In genomic region chr3:127754411-127755304, GRCh38 we compare ENCODE assay signal across 8 cellular contexts.
DNase-seq lines count a peak whose midpoint lies in the region; ATAC-seq and TF ChIP-seq lines count a peak whose summit lies in the region.

No MANE protein-coding gene starts in this region.

- peaks cover 27% of the 10 kb centered on the region for H3K27me3 Mint-ChIP-seq in CD4-positive, CD25-positive, alpha-beta regulatory T cell

- peaks cover 0 to 1% (median 0%) of the 10 kb centered on the region in 7 donors for H3K9me3 Mint-ChIP-seq in CD4-positive, CD25-positive, alpha-beta regulatory T cell

- no peak overlapping the region for H4K8ac ChIP-seq in neuronal stem cell (ENCODE audit: low read depth, low read length)

- TF ChIP-seq POLR2A in GM18505 (IDR thresholded peaks at IDR 0.05; ENCODE audit: borderline replicate concordance, extremely low read depth, insufficient read depth, insufficient read length): no peak

- no peak overlapping the region for H3K23ac ChIP-seq in neuronal stem cell (ENCODE audit: low read depth, low read length, poor library complexity)

- H3K27ac Mint-ChIP-seq in CD4-positive, CD25-positive, alpha-beta regulatory T cell: no peak overlapping the region

- no peaks in the 10 kb centered on the region for H3K9me3 ChIP-seq in CD4-positive, CD25-positive, alpha-beta regulatory T cell (ENCODE audit: control insufficient read depth in 2 of 2, low read length in 2 of 2)
- H3K9me3 ChIP-seq in neuronal stem cell (replicated peaks in 1 of 2; ENCODE audit: control insufficient read depth in 2 of 2, insufficient read depth in 1 of 2, low read depth in 1 of 2, low read length in 2 of 2): no peaks in the 10 kb centered on the region

- H2BK12ac ChIP-seq in neuronal stem cell (ENCODE audit: low read length): no peak overlapping the region

- peak; percentile 28 to 41 for ATAC-seq in CD4-positive, CD25-positive, alpha-beta regulatory T cell (ENCODE audit: low read depth in 2 of 2)
- ATAC-seq in GM19025 (IDR thresholded peaks at IDR 0.05; ENCODE audit: low read depth, unreplicated experiment) (peak; percentile 2), GM18517 (IDR thresholded peaks at IDR 0.05; ENCODE audit: unreplicated experiment) (no peak), GM18505 (IDR thresholded peaks at IDR 0.05; ENCODE audit: unreplicated experiment) (no peak)

- H2BK5ac ChIP-seq in neuronal stem cell (ENCODE audit: low read length): no peak overlapping the region

- no peak overlapping the region for H3K14ac ChIP-seq in neuronal stem cell (ENCODE audit: low read length)

- H2AK5ac ChIP-seq in neuronal stem cell (ENCODE audit: low read depth, low read length): peak overlapping the region; percentile 44

- no peaks in the 10 kb centered on the region for H3K79me1 ChIP-seq in neuronal stem cell (ENCODE audit: low read depth, low read length)

- H2AFZ ChIP-seq in neuronal stem cell (ENCODE audit: low read length): no peak overlapping the region

- H3K36me3 ChIP-seq in CD4-positive, CD25-positive, alpha-beta regulatory T cell (ENCODE audit: control insufficient read depth, insufficient read depth, low read length): no peaks in the 10 kb centered on the region
- H3K36me3 ChIP-seq in neuronal stem cell (replicated peaks in 1 of 2; ENCODE audit: control insufficient read depth in 2 of 2, insufficient read depth in 2 of 2, low read length in 2 of 2): no peaks in the 10 kb centered on the region

- H3K27me3 ChIP-seq in CD4-positive, CD25-positive, alpha-beta regulatory T cell (ENCODE audit: control insufficient read depth, insufficient read depth, low read length): no peaks in the 10 kb centered on the region
- peaks cover 0 to 23% (median 0%) of the 10 kb centered on the region in 3 experiments for H3K27me3 ChIP-seq in neuronal stem cell (ENCODE audit: control insufficient read depth in 3 of 3, insufficient read depth in 3 of 3, low read depth in 1 of 3, low read length in 3 of 3)

- DNase-seq in CD4-positive, CD25-positive, alpha-beta regulatory T cell: no peak
- DNase-seq in activated CD8-positive, alpha-beta memory T cell treated with anti-CD3 and anti-CD28 coated beads for 24 hours: peak; percentile 67
- DNase-seq in neuronal stem cell (ENCODE audit: low spot score) (no peak), NCI-H187 (lab: John Stamatoyannopoulos, UW) (no peak), NCI-H1694 (lab: John Stamatoyannopoulos, UW) (no peak)

- peak overlapping the region; percentile 22 for H3K18ac ChIP-seq in neuronal stem cell (ENCODE audit: low read length)

- H2BK120ac ChIP-seq in neuronal stem cell (ENCODE audit: low read depth, low read length): no peak overlapping the region

- no peak overlapping the region for H3K9ac ChIP-seq in neuronal stem cell (ENCODE audit: low read depth, low read length, poor library complexity)

- no peaks in the 10 kb centered on the region for H3K36me3 Mint-ChIP-seq in CD4-positive, CD25-positive, alpha-beta regulatory T cell

- H3K4ac ChIP-seq in neuronal stem cell (ENCODE audit: low read length): no peak overlapping the region

- no peaks in the 10 kb centered on the region for H3K4me1 ChIP-seq in CD4-positive, CD25-positive, alpha-beta regulatory T cell (ENCODE audit: control insufficient read depth, insufficient read depth, low read length, poor library complexity, severe bottlenecking)
- H3K4me1 ChIP-seq in neuronal stem cell (ENCODE audit: control insufficient read depth in 2 of 2, insufficient read depth in 1 of 2, low read depth in 1 of 2, low read length in 2 of 2): peaks cover 4 to 13% of the 10 kb centered on the region in 2 donors

- no peak overlapping the region for H3K27ac ChIP-seq in CD4-positive, CD25-positive, alpha-beta regulatory T cell (ENCODE audit: insufficient read depth, low read length, poor library complexity, severe bottlenecking)
- H3K27ac ChIP-seq in neuronal stem cell (replicated peaks; ENCODE audit: low read length): no peak overlapping the region

- no peak overlapping the region for H3K4me2 ChIP-seq in neuronal stem cell (ENCODE audit: insufficient read depth, low read length, poor library complexity, severe bottlenecking)

- H3K4me3 Mint-ChIP-seq in CD4-positive, CD25-positive, alpha-beta regulatory T cell: peak overlapping the region in 1 of 4 donors; percentile 61

- WGBS in neuronal stem cell (ENCODE audit: extremely low coverage in 2 of 2, insufficient read length in 2 of 2, insufficient replicate concordance in 1 of 2), 2 donors: no CpG with 5 or more reads among the region's 34 CpGs

- no peak overlapping the region for H4K91ac ChIP-seq in neuronal stem cell (ENCODE audit: low read depth, low read length, poor library complexity)

- H3K4me1 Mint-ChIP-seq in CD4-positive, CD25-positive, alpha-beta regulatory T cell: peaks cover 0 to 11% (median 2%) of the 10 kb centered on the region in 4 donors

- H2BK15ac ChIP-seq in neuronal stem cell (ENCODE audit: low read length): no peak overlapping the region

- H3K4me3 ChIP-seq in CD4-positive, CD25-positive, alpha-beta regulatory T cell (ENCODE audit: low read depth, low read length): no peak overlapping the region
- no peak overlapping the region for H3K4me3 ChIP-seq in neuronal stem cell (ENCODE audit: low read length in 2 of 2)

Comparison
In these comparisons a context has a peak if more than half of its experiments do, and no peak if none do; other contexts are left out.
1. ATAC-seq: peak in CD4-positive, CD25-positive, alpha-beta regulatory T cell (2 of 2) and GM19025 (single experiment); none in GM18517 (single experiment) and GM18505 (single experiment).